In genomic region chr21:17044696-17045095, GRCh38 we compare ENCODE assay signal across 18 cellular contexts.
"Had no signal": no experiment of that assay in that cellular context is flagged by ENCODE, and none has a peak within 500 bp of the region (broad histone marks: within the 10 kb centered on the region; RNA-seq: fewer than 3 reads in every experiment).

No MANE protein-coding gene starts in this region.

- DNase-seq: activated CD4-positive, alpha-beta T cell treated with anti-CD3 and anti-CD28 coated beads, Interleukin-2, amount 10 ng/mL, durations not matched to agents 24 days and 14 days; activated CD4-positive, alpha-beta T cell treated with anti-CD3 and anti-CD28 coated beads, Interleukin-2, amount 50 U/mL, for 4 hours; activated CD8-positive, alpha-beta T cell treated with anti-CD3 and anti-CD28 coated beads for 36 hours; activated effector memory CD4-positive, alpha-beta T cell treated with anti-CD3 and anti-CD28 coated beads, Interleukin-2, amount 50 U/mL, for 16 hours; activated naive CD4-positive, alpha-beta T cell; activated naive CD4-positive, alpha-beta T cell treated with anti-CD3 and anti-CD28 coated beads, Interleukin-2, amount 50 U/mL, for 16 hours; activated naive CD8-positive, alpha-beta T cell treated with anti-CD3 and anti-CD28 coated beads for 36 hours; activated T-cell treated with anti-CD3 and anti-CD28 coated beads, Interleukin-2, amount 50 U/mL, for 1 hour; activated T-cell treated with anti-CD3 and anti-CD28 coated beads, Interleukin-2, amount 50 U/mL, for 72 hours; amniotic stem cell; aorta; colonic mucosa; NCI-H1048; NCI-H146; NCI-H187; NCI-H2171 treated with DMSO at 0.1 percent for 48 hours; NCI-H774; SHP77 treated with DMSO at 0.1 percent for 48 hours had no signal
